ENCODE assay signal across 1 cellular context in the genomic region with DNA sequence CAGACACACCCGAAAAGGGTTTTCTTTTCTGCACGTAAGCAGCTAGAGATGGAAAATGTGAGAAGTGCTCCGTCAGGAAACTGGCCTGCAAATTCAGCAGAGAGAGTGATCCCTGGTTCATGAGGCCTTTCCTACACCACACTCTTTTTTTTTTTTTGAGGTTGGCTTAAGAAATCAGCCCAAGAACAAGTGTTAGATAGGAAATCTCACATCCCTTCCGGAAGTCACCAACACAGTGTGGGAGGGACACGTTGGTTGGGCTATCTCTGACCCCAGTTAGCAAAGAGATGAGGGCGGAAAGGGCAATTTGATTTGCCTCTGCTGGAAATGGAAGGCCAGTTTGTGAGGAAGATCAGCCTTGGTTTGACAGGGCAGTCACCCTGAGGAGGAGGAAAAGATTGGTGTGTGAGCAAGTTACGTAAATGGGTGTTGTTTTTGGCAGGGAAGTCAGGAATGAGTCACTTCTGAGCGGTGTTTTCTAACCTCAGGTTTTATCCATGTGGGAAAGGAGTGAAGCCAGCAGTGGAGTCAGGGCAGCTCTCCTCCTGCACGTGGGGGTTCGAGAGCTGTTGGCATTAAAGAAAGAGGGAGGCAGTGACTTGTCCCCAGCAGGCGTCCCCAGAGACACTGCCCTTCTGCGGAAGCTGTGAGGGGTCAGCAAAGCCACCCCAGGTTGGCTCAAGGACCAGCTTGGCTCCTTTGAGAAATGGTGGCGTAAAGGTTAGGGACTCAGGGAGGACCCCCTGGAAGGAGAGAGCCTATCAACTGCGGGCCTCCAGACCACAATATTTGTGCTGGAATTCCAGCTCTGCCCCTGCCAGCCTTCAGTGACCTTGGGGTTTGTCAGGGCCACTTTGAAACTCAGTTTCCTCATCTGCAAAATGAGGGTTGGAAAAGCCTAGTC.
TF ChIP-seq lines count a peak whose summit lies in the region.

No MANE protein-coding gene starts in this region.

TF ChIP-seq in SK-N-SH treated with all-trans-retinoic acid at 6 μM for 48 hours, 23 proteins besides CTCF, POLR2A, EP300 and RAD21 (continued from another document):
- TF ChIP-seq, protein P1, sequence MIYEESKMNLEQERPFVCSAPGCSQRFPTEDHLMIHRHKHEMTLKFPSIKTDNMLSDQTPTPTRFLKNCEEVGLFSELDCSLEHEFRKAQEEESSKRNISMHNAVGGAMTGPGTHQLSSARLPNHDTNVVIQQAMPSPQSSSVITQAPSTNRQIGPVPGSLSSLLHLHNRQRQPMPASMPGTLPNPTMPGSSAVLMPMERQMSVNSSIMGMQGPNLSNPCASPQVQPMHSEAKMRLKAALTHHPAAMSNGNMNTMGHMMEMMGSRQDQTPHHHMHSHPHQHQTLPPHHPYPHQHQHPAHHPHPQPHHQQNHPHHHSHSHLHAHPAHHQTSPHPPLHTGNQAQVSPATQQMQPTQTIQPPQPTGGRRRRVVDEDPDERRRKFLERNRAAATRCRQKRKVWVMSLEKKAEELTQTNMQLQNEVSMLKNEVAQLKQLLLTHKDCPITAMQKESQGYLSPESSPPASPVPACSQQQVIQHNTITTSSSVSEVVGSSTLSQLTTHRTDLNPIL (CRISPR knock-in tag; IDR thresholded peaks at IDR 0.05; ENCODE audit: low read depth): 0 out of 2 replicates have a peak, but pooled peaks have one; percentile 54
- no peak for TF ChIP-seq ZNF70 (CRISPR knock-in tag; IDR thresholded peaks at IDR 0.05)
- no peak for TF ChIP-seq ESRRG (CRISPR knock-in tag; IDR thresholded peaks at IDR 0.05)
- peak; percentile 75; the same call in 1 of the 2 replicates for TF ChIP-seq TOX (CRISPR knock-in tag; IDR thresholded peaks at IDR 0.05; ENCODE audit: borderline replicate concordance)
- TF ChIP-seq ZNF565 (CRISPR knock-in tag; conservative IDR thresholded peaks at IDR 0.05; ENCODE audit: low read depth): no peak
- no peak for TF ChIP-seq RARB (CRISPR knock-in tag; IDR thresholded peaks at IDR 0.05)
